In the genomic region with DNA sequence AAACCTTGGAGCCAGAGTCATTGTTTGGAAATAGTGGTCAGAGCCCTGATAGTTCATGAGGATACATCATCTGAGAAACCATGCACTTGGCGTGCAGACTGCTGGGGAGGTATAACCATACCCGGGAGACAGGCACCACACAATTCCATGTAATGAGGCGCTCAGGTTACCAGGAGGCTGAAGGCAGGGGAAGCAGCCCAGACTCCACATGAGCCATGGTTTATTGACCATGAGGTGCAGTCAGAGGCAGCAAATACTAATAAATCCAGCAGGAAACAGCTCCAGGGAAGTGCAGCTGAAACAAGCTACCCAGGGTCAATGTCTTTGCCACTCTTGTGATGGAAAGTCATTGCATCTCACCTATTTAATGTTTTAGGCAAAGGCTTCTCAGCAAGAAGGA, we compare ENCODE assay signal across 23 cellular contexts.
"Had no signal": no experiment of that assay in that cellular context is flagged by ENCODE, and none has a peak within 500 bp of the region (broad histone marks: within the 10 kb centered on the region; RNA-seq: fewer than 3 reads in every experiment).

No MANE protein-coding gene starts in this region.

- DNase-seq: activated CD4-positive, alpha-beta memory T cell treated with anti-CD3 and anti-CD28 coated beads, Interleukin-2, amount 10 ng/mL, durations not matched to agents 7 days and 5 days; activated CD4-positive, alpha-beta T cell treated with anti-CD3 and anti-CD28 coated beads for 1 hour; activated CD4-positive, alpha-beta T cell treated with anti-CD3 and anti-CD28 coated beads for 48 hours; activated CD4-positive, CD25-positive, alpha-beta regulatory T cell; activated CD8-positive, alpha-beta memory T cell treated with anti-CD3 and anti-CD28 coated beads for 24 hours; activated CD8-positive, alpha-beta memory T cell treated with anti-CD3 and anti-CD28 coated beads, Interleukin-2, amount 10 ng/mL, durations not matched to agents 7 days and 5 days; activated CD8-positive, alpha-beta memory T cell treated with anti-CD3 and anti-CD28 coated beads, Interleukin-2, amount 50 U/mL, for 48 hours; activated effector memory CD4-positive, alpha-beta T cell treated with Interleukin-2 at 50 U/mL for 16 hours; activated naive CD8-positive, alpha-beta T cell treated with anti-CD3 and anti-CD28 coated beads, Interleukin-2, amount 10 ng/mL, durations not matched to agents 7 days and 5 days; activated T-cell treated with anti-CD3 and anti-CD28 coated beads, Interleukin-2, amount 50 U/mL, for 48 hours; amygdala; colonic mucosa; MM.1S; MV-4-11; NCI-H1092; NCI-H1694 treated with DMSO at 0.1 percent for 48 hours; NCI-H345; NCI-H524 treated with DMSO at 0.1 percent for 48 hours; NCI-H748 treated with DMSO at 0.1 percent for 48 hours; SHP77; SJCRH30; T1000; WERI-Rb-1 had no signal
